In genomic region chr10:103833731-103834365, GRCh38 we compare ENCODE assay signal across 9 cellular contexts. TPM values are rescaled to one million over a fixed set of nuclear protein-coding genes. Genes with fewer than 3 reads are reported as not detected.
DNase-seq lines count a peak whose midpoint lies in the region; ATAC-seq and TF ChIP-seq lines count a peak whose summit lies in the region.
"Had no signal": no experiment of that assay in that cellular context is flagged by ENCODE, and none has a peak within 500 bp of the region (broad histone marks: within the 10 kb centered on the region; RNA-seq: fewer than 3 reads in every experiment).

No MANE protein-coding gene starts in this region.

- 50 to 60% methylated on average over 5 of the region's 5 CpGs for WGBS in lower leg skin, 2 donors
- 90% methylated on average over 5 of the region's 5 CpGs for WGBS in thymus

- H3K27ac ChIP-seq in thymus (ENCODE audit: low read depth), result peak overlapping the region; percentile 55

- H3K27ac Mint-ChIP-seq in dendritic cell treated with granulocyte-macrophage colony-stimulating factor and Interleukin-4, amounts not matched to agents 40 ng/mL and 50 ng/mL, for 4 days, result peak overlapping the region; percentile 69

- no peaks in the 10 kb centered on the region for H3K36me3 Mint-ChIP-seq in dendritic cell treated with granulocyte-macrophage colony-stimulating factor and Interleukin-4, amounts not matched to agents 40 ng/mL and 50 ng/mL, for 4 days (ENCODE audit: low read depth)

- H3K4me3 ChIP-seq in lower leg skin (ENCODE audit: low read depth, poor library complexity, severe bottlenecking), result no peak overlapping the region
- no peak overlapping the region for H3K4me3 ChIP-seq in thymus (ENCODE audit: low read length)

- no peaks in the 10 kb centered on the region for H3K36me3 ChIP-seq in thymus (ENCODE audit: control insufficient read depth, insufficient read depth)

- no peaks in the 10 kb centered on the region for H3K4me1 ChIP-seq in thymus (ENCODE audit: control insufficient read depth, insufficient read depth, low read length)

- H3K27me3 Mint-ChIP-seq in dendritic cell treated with granulocyte-macrophage colony-stimulating factor and Interleukin-4, amounts not matched to agents 40 ng/mL and 50 ng/mL, for 4 days, result peaks cover 7% of the 10 kb centered on the region

- H3K4me3 Mint-ChIP-seq in dendritic cell treated with granulocyte-macrophage colony-stimulating factor and Interleukin-4, amounts not matched to agents 40 ng/mL and 50 ng/mL, for 4 days, result no peak overlapping the region

- TF ChIP-seq POLR2A in lower leg skin (IDR thresholded peaks at IDR 0.05), result no peak

- DNase-seq in HuH-7 (ENCODE audit: low spot score) (peak; percentile 69), lower leg skin (ENCODE audit: low spot score in 2 of 2) (peak; percentile 63 to 88), DMS114 treated with DMSO at 0.1 percent for 48 hours (lab: John Stamatoyannopoulos, UW; ENCODE audit: unreplicated experiment) (no peak), omental fat pad (ENCODE audit: low spot score) (no peak), anterior cingulate cortex (lab: John Stamatoyannopoulos, UW) (no peak)
- DNase-seq: NCI-H1092 treated with DMSO at 0.1 percent for 48 hours had no signal

- TF ChIP-seq CTCF in lower leg skin (IDR thresholded peaks at IDR 0.05), result no peak
- no peak for TF ChIP-seq CTCF in omental fat pad (IDR thresholded peaks at IDR 0.05)

- no peaks in the 10 kb centered on the region for H3K9me3 Mint-ChIP-seq in dendritic cell treated with granulocyte-macrophage colony-stimulating factor and Interleukin-4, amounts not matched to agents 40 ng/mL and 50 ng/mL, for 4 days

- H3K4me1 Mint-ChIP-seq in dendritic cell treated with granulocyte-macrophage colony-stimulating factor and Interleukin-4, amounts not matched to agents 40 ng/mL and 50 ng/mL, for 4 days (ENCODE audit: low read depth), result peaks cover 20% of the 10 kb centered on the region

- H3K9me3 ChIP-seq in thymus (ENCODE audit: control insufficient read depth), result no peaks in the 10 kb centered on the region

- ATAC-seq in GM18907 (IDR thresholded peaks at IDR 0.05; ENCODE audit: unreplicated experiment) (no peak), omental fat pad (ENCODE audit: low FRiP score) (no peak)

- intact Hi-C loops in dendritic cell treated with granulocyte-macrophage colony-stimulating factor and Interleukin-4, amounts not matched to agents 40 ng/mL and 50 ng/mL, for 4 days (cut with micrococcal nuclease), result no loop called here
- intact Hi-C loops in lower leg skin (cut with DNase I; ENCODE audit: low total_unique reads), result no loop called here

- no peaks in the 10 kb centered on the region for H3K27me3 ChIP-seq in thymus (ENCODE audit: control insufficient read depth, insufficient read depth)

RNA-seq across cellular contexts. Expression of gene SH3PXD2A, which starts 21.5 kb away (rescaled TPM):
- total RNA-seq in lower leg skin, result 10 to 100 TPM; 35.0 to 54.8 (median 45.4) TPM
- 9.5 TPM for polyA plus RNA-seq in thymus
- total RNA-seq in omental fat pad, result 10 to 100 TPM; 21.0 to 36.3 (median 22.5) TPM

Comparison
In these comparisons a context has a peak if more than half of its experiments do, and no peak if none do; other contexts are left out.
1. DNase-seq: peak in HuH-7 (single experiment) and lower leg skin (2 of 2); none in DMS114 treated with DMSO at 0.1 percent for 48 hours (single experiment), omental fat pad (single experiment) and anterior cingulate cortex (0 of 58).